19 cellular contexts compared by ENCODE assay signal in genomic region chr18:36337679-36338419, GRCh38. TPM values are rescaled to one million over a fixed set of nuclear protein-coding genes. Genes with fewer than 3 reads are reported as not detected.
DNase-seq lines count a peak whose midpoint lies in the region; ATAC-seq, FAIRE-seq and TF ChIP-seq lines count a peak whose summit lies in the region.
"Had no signal": no experiment of that assay in that cellular context is flagged by ENCODE, and none has a peak within 500 bp of the region (broad histone marks: within the 10 kb centered on the region; RNA-seq: fewer than 3 reads in every experiment).

No MANE protein-coding gene starts in this region.

- ATAC-seq in HepG2 (peak; percentile 86), HG02759 (IDR thresholded peaks at IDR 0.05; ENCODE audit: unreplicated experiment) (no peak)
- ATAC-seq: activated CD8-positive, alpha-beta memory T cell treated with anti-CD3 and anti-CD28 coated beads, Interleukin-2, amount 10 ng/mL, durations not matched to agents 7 days and 5 days; gastroesophageal sphincter had no signal

- no peak overlapping the region for H3K9ac ChIP-seq in HepG2 (ENCODE audit: insufficient read depth, low read depth, low read length)

- DNase-seq in GM18507 (ENCODE audit: extremely low spot score, insufficient read length, low read depth) (peak; percentile 36), H7 (peak; percentile 71), HepG2 (ENCODE audit: low spot score) (peak; percentile 19), midbrain (lab: John Stamatoyannopoulos, UW) (no peak), foreskin melanocyte (no peak), HTR-8/SVneo (ENCODE audit: insufficient read length, low spot score) (no peak)
- DNase-seq: activated CD4-positive, CD25-positive, alpha-beta regulatory T cell treated with anti-CD3 and anti-CD28 coated beads, Interleukin-2, amount 50 U/mL, for 72 hours; activated CD8-positive, alpha-beta memory T cell treated with anti-CD3 and anti-CD28 coated beads, Interleukin-2, amount 10 ng/mL, durations not matched to agents 7 days and 5 days; activated effector memory CD4-positive, alpha-beta T cell treated with Interleukin-2 at 50 U/mL for 16 hours; nucleus accumbens; SIG-M5; stimulated activated CD4-positive, alpha-beta T cell treated with anti-CD3 and anti-CD28 coated beads, Interleukin-4, amount 100 ng/mL, for 24 hours; stimulated activated CD8-positive, alpha-beta memory T cell treated with anti-CD3 and anti-CD28 coated beads, Interleukin-4, amount 100 ng/mL, for 48 hours had no signal

- no peak overlapping the region for H3K4me3 Mint-ChIP-seq in brain
- H3K4me3 Mint-ChIP-seq: activated CD8-positive, alpha-beta memory T cell treated with anti-CD3 and anti-CD28 coated beads, Interleukin-2, amount 10 ng/mL, durations not matched to agents 7 days and 5 days had no signal

- no peaks in the 10 kb centered on the region for H3K79me2 ChIP-seq in HepG2 (ENCODE audit: insufficient read depth, low read length)

- H3K4me1 Mint-ChIP-seq in brain = peaks cover 24% of the 10 kb centered on the region
- H3K4me1 Mint-ChIP-seq: activated CD8-positive, alpha-beta memory T cell treated with anti-CD3 and anti-CD28 coated beads, Interleukin-2, amount 10 ng/mL, durations not matched to agents 7 days and 5 days had no signal

- peak; percentile 80 for FAIRE-seq in GM18507 (lab: Jason Lieb, UNC)
- FAIRE-seq in HepG2 (lab: Jason Lieb, UNC) = peak; percentile 55
- no peak for FAIRE-seq in HTR-8/SVneo (lab: Jason Lieb, UNC)
- FAIRE-seq: GM12891 had no signal

- no peaks in the 10 kb centered on the region for H4K20me1 ChIP-seq in HepG2 (ENCODE audit: insufficient read depth, low read length)

- 8% methylated on average over 5 of the region's 5 CpGs for WGBS in HepG2 (ENCODE audit: low lambda C conversion rate)

- H3K27me3 ChIP-seq in H7 (ENCODE audit: control insufficient read depth, insufficient read depth, low read length) = no peaks in the 10 kb centered on the region
- no peaks in the 10 kb centered on the region for H3K27me3 ChIP-seq in HepG2 (ENCODE audit: control insufficient read depth in 1 of 2, insufficient read depth in 2 of 2, low read length in 2 of 2)
- H3K27me3 ChIP-seq: gastroesophageal sphincter, suprapubic skin had no signal

- peaks cover 9 to 41% (median 27%) of the 10 kb centered on the region in 5 experiments for H3K9me3 Mint-ChIP-seq in brain

- peak overlapping the region in 3 of 5 experiments; percentile 30 to 66 (median 57) for H3K27ac Mint-ChIP-seq in brain
- H3K27ac Mint-ChIP-seq: activated CD8-positive, alpha-beta memory T cell treated with anti-CD3 and anti-CD28 coated beads, Interleukin-2, amount 10 ng/mL, durations not matched to agents 7 days and 5 days had no signal

- TF ChIP-seq EP300 in HepG2 (IDR thresholded peaks at IDR 0.05; ENCODE audit: low read depth in 2 of 2, low read length in 2 of 2) (no peak), HepG2 (CRISPR knock-in tag; IDR thresholded peaks at IDR 0.05; ENCODE audit: borderline replicate concordance) (no peak)

- peaks cover 30% of the 10 kb centered on the region for H3K36me3 Mint-ChIP-seq in brain
- H3K36me3 Mint-ChIP-seq: activated CD8-positive, alpha-beta memory T cell treated with anti-CD3 and anti-CD28 coated beads, Interleukin-2, amount 10 ng/mL, durations not matched to agents 7 days and 5 days had no signal

- TF ChIP-seq RAD21 in HepG2 (CRISPR knock-in tag; IDR thresholded peaks at IDR 0.05) = no peak

- H3K27me3 Mint-ChIP-seq in brain = peaks cover 3% of the 10 kb centered on the region

- TF ChIP-seq CTCF in brain (conservative IDR thresholded peaks at IDR 0.05) (no peak), HepG2 (CRISPR knock-in tag; IDR thresholded peaks at IDR 0.05) (no peak)

- H3K27ac ChIP-seq in HepG2 (ENCODE audit: extremely low read length, insufficient read depth, low read length) = no peak overlapping the region
- H3K27ac ChIP-seq: coronary artery, gastroesophageal sphincter, suprapubic skin had no signal

- no TSS peak for BruUV-seq in HepG2 (replicated peaks; lab: Mats Ljungman, UMichigan)

- CTCF ChIA-PET in HepG2 (lab: Yijun Ruan, JAX; ENCODE audit: low intra/inter-chr PET ratio, low total read pairs) = no interaction called here

- H3K4me3 ChIP-seq in H7 (ENCODE audit: insufficient read depth, low read depth, low read length) = no peak overlapping the region
- no peak overlapping the region for H3K4me3 ChIP-seq in HepG2 (replicated peaks in 1 of 3; ENCODE audit: insufficient read depth in 1 of 3, low read depth in 2 of 3, low read length in 3 of 3)
- H3K4me3 ChIP-seq: coronary artery, gastroesophageal sphincter, suprapubic skin had no signal

- TF ChIP-seq POLR2A in HepG2 (IDR thresholded peaks at IDR 0.05; ENCODE audit: insufficient read depth in 1 of 2, low read depth in 2 of 2, low read length in 2 of 2) = no peak

- intact Hi-C loops in HepG2 (cut with micrococcal nuclease; ENCODE audit: unreplicated experiment) = no loop called here

- H3K4me2 ChIP-seq in HepG2 (ENCODE audit: low read depth, low read length) = peak overlapping the region; percentile 10; the same call in 1 of the 2 replicates

- no peaks in the 10 kb centered on the region for H3K36me3 ChIP-seq in H7 (replicated peaks; ENCODE audit: control insufficient read depth, insufficient read depth, low read length)
- no peaks in the 10 kb centered on the region for H3K36me3 ChIP-seq in HepG2 (replicated peaks in 1 of 2; ENCODE audit: control insufficient read depth in 1 of 2, insufficient read depth in 2 of 2, low read length in 2 of 2)
- H3K36me3 ChIP-seq: gastroesophageal sphincter, suprapubic skin had no signal

- H3K9me3 ChIP-seq in HepG2 (ENCODE audit: low read length) = no peaks in the 10 kb centered on the region
- H3K9me3 ChIP-seq: suprapubic skin had no signal

- no peak overlapping the region for H2AFZ ChIP-seq in HepG2 (ENCODE audit: low read length)

- in situ Hi-C loops in HepG2 (cut with HindIII; ENCODE audit: extremely low pct_ligation_motif_present, low pct_unique_long_range_greater_than_20kb) = no loop called here

- H3K4me1 ChIP-seq in HepG2 (ENCODE audit: insufficient read depth, low read length) = peaks cover 27% of the 10 kb centered on the region

- POLR2A ChIA-PET in HepG2 (lab: Yijun Ruan, JAX) = no interaction called here

TF ChIP-seq in HepG2, 621 proteins besides CTCF, POLR2A, EP300 and RAD21 (continues in another document):
- TF ChIP-seq ZNF512B (CRISPR knock-in tag; IDR thresholded peaks at IDR 0.05; ENCODE audit: borderline replicate concordance) = no peak
- no peak for TF ChIP-seq PAX8 (CRISPR knock-in tag; IDR thresholded peaks at IDR 0.05; ENCODE audit: borderline replicate concordance)
- 0 out of 2 replicates have a peak, but pooled peaks have one; percentile 49 for TF ChIP-seq MIXL1 (CRISPR knock-in tag; IDR thresholded peaks at IDR 0.05)

RNA-seq across cellular contexts. Expression of gene FHOD3, which starts 40.3 kb away (rescaled TPM):
- 1.8 and 2.1 TPM in 2 replicates for total RNA-seq in H7 (2014; rRNA removed; shearing (Covaris generic))
- polyA plus RNA-seq in brain (ENCODE audit: insufficient read depth, low read depth, low replicate concordance) (15.2 TPM), HepG2 (2011; rRNA removed) (not detected in 2 replicates)
- total RNA-seq in HepG2 (2016; rRNA removed; fragmentation: Illumina TruSeq; extraction: Trizol) = 0.07 TPM in 1 of 2 replicates, not detected in the other
- not detected in 2 replicates for total RNA-seq in HepG2 (2016; cell fraction: cytosol; rRNA removed; fragmentation: Illumina TruSeq; extraction: Trizol; ENCODE audit: low read depth)
- not detected in 2 replicates for total RNA-seq in HepG2 (2016; cell fraction: insoluble cytoplasmic fraction; rRNA removed; fragmentation: Illumina TruSeq; extraction: Trizol)
- not detected in 2 replicates for total RNA-seq in HepG2 (2016; cell fraction: membrane; rRNA removed; fragmentation: Illumina TruSeq; extraction: Trizol)
- total RNA-seq in HepG2 (2016; cell fraction: nucleus; rRNA removed; fragmentation: Illumina TruSeq; extraction: Trizol) = 0.09 TPM in 1 of 2 replicates, not detected in the other
- polyA plus RNA-seq in HepG2 (2011; cell fraction: cytosol; rRNA removed) = not detected in 2 replicates
- not detected in 2 replicates for polyA plus RNA-seq in HepG2 (2011; cell fraction: nucleus; rRNA removed)
- not detected in 2 replicates for polyA plus RNA-seq in HepG2 (2012)
- not detected in 2 replicates for polyA plus RNA-seq in HepG2 (2016; cell fraction: cytosol; fragmentation: Illumina TruSeq; extraction: Trizol; ENCODE audit: low read depth)
- not detected in 2 replicates for polyA plus RNA-seq in HepG2 (2016; cell fraction: insoluble cytoplasmic fraction; fragmentation: Illumina TruSeq; extraction: Trizol; ENCODE audit: low read depth)
- not detected in 2 replicates for polyA plus RNA-seq in HepG2 (2016; cell fraction: membrane; fragmentation: Illumina TruSeq; extraction: Trizol; ENCODE audit: low read depth)
- not detected in 2 replicates for polyA plus RNA-seq in HepG2 (2016; cell fraction: nucleus; fragmentation: Illumina TruSeq; extraction: Trizol; ENCODE audit: insufficient read depth, low read depth)
- polyA minus RNA-seq in HepG2 (2011; rRNA and poly(A)+ RNA removed; ENCODE audit: low replicate concordance) = not detected in 2 replicates
- polyA minus RNA-seq in HepG2 (2011; cell fraction: cytosol; rRNA and poly(A)+ RNA removed) = not detected in 2 replicates
- not detected in 2 replicates for polyA minus RNA-seq in HepG2 (2011; cell fraction: nucleus; rRNA and poly(A)+ RNA removed)
- total RNA-seq: activated CD8-positive, alpha-beta memory T cell treated with anti-CD3 and anti-CD28 coated beads, Interleukin-2, amount 10 ng/mL, durations not matched to agents 7 days and 5 days had no signal

Comparison
In these comparisons a context has a peak if more than half of its experiments do, and no peak if none do; other contexts are left out.
1. DNase-seq: peak in GM18507 (single experiment), H7 (single experiment) and HepG2 (single experiment); none in midbrain (single experiment), foreskin melanocyte (single experiment) and HTR-8/SVneo (single experiment).